Comparison of ENCODE assay signal across 27 cellular contexts in the genomic region with DNA sequence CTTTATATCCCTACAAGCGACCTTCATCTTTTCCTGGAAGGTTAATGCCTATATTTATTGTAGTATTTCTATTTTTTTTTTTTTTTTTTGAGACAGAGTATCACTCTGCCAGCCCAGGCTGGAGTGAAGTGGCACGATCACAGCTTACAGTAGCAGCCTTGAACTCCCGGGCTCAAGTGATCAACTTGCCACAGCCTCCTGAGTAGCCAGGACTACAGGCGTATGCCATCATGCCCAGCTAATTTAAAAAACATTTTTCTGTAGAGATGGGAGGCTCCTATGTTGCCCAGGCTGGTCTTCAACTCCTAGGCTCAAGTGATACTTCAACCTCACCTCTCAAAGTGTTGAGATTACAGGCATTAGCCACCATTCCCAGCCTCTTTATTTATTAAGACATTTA.
"Had no signal": no experiment of that assay in that cellular context is flagged by ENCODE, and none has a peak within 500 bp of the region (broad histone marks: within the 10 kb centered on the region; RNA-seq: fewer than 3 reads in every experiment).

No MANE protein-coding gene starts in this region.

- H3K4me1 ChIP-seq: ascending aorta, SJCRH30 had no signal

- H3K9me3 ChIP-seq: ascending aorta, SJCRH30 had no signal

- H3K27me3 ChIP-seq: ascending aorta, body of pancreas, SJCRH30 had no signal

- ATAC-seq: activated CD8-positive, alpha-beta T cell treated with anti-CD3 and anti-CD28 coated beads for 36 hours; body of pancreas; Panc1; Right ventricle myocardium inferior; T-helper 17 cell had no signal

- DNase-seq: activated CD4-positive, CD25-positive, alpha-beta regulatory T cell; activated CD8-positive, alpha-beta memory T cell treated with anti-CD3 and anti-CD28 coated beads, Interleukin-2, amount 50 U/mL, for 4 hours; activated CD8-positive, alpha-beta T cell treated with anti-CD3 and anti-CD28 coated beads for 36 hours; activated naive CD4-positive, alpha-beta T cell treated with anti-CD3 and anti-CD28 coated beads, Interleukin-2, amount 50 U/mL, for 16 hours; activated naive CD8-positive, alpha-beta T cell treated with anti-CD3 and anti-CD28 coated beads, Interleukin-2, amount 10 ng/mL, durations not matched to agents 7 days and 5 days; activated T-cell treated with anti-CD3 and anti-CD28 coated beads, Interleukin-2, amount 50 U/mL, for 1 hour; body of pancreas; Kasumi-1; NCI-H1105 treated with DMSO at 0.1 percent for 48 hours; NCI-H1436 treated with DMSO at 0.1 percent for 48 hours; NCI-H187; NCI-H2081 treated with DMSO at 0.1 percent for 48 hours; NCI-H2171 treated with DMSO at 0.1 percent for 48 hours; NCI-H226; NCI-H526; NCI-H774; NK-92 treated with Interleukin-12 subunit alpha and Interleukin-12 subunit beta, amount 100 ng/mL, for 24 hours; OCI-M1; RPMI8226; SJCRH30; T-helper 17 cell; T-helper 9 cell had no signal

- H3K27ac ChIP-seq: ascending aorta, body of pancreas, SJCRH30 had no signal

- FAIRE-seq: bronchial epithelial cell, K562 had no signal

- H3K4me3 ChIP-seq: ascending aorta, body of pancreas, K562, SJCRH30 had no signal
